8 cellular contexts compared by ENCODE assay signal in the genomic region with DNA sequence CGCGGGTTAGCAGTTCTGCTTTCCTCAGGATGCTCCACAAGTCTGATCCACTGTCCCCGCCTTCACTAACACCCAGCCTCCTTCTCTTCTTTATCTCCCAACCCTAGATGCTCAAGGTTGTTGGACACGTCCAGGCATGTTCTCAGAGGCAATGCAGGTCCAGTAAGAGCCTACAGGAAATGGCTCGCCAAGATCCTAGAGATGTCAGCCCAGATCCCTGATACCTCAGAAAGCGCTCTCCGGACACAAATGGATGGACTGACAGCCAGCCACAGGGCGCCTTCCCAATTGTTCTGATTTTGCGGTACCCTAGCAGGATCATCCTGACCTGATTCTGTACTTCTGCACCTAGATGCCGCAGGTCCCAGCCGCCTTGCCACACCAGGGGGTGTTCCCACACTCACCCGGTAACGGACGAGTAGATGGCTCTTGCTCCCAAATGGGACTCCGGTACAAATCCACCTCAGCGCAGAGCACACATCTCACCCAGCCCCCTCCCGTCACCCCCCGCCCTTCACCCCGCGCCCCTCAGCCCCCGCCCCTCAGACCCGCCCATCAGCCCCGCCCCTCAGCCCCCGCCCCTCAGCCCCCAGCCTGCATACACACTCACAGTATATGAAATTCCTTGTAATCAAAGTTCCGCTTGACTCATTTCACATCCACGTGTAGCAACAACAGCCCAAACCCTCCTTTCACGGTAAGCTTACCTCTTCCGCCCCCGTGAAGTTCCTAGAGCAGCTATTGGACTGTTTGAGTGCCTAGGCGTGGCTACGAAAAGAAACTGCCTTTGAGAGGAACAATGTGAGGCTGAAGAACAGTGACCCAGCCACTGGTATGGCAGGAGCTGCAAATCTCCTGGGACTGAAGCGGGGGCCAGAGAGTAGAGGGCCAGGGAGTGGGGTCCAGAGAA.
DNase-seq lines count a peak whose midpoint lies in the region; ATAC-seq lines count a peak whose summit lies in the region.

A gene with protein sequence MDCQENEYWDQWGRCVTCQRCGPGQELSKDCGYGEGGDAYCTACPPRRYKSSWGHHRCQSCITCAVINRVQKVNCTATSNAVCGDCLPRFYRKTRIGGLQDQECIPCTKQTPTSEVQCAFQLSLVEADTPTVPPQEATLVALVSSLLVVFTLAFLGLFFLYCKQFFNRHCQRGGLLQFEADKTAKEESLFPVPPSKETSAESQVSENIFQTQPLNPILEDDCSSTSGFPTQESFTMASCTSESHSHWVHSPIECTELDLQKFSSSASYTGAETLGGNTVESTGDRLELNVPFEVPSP (minus strand): TSS at position 488 of the 910 bp plus-strand sequence. CDS start 23,058 bp downstream, outside the sequence.

- peak; percentile 94 for ATAC-seq in HG02763 (IDR thresholded peaks at IDR 0.05; ENCODE audit: unreplicated experiment)

- DNase-seq in activated T-cell treated with anti-CD3 and anti-CD28 coated beads for 24 hours (ENCODE audit: low read depth) (peak; percentile 6), SIG-M5 (lab: John Stamatoyannopoulos, UW) (peak; percentile 80), kidney glomerular epithelial cell (lab: John Stamatoyannopoulos, UW) (peak; percentile 78), NCI-H1694 treated with DMSO at 0.1 percent for 48 hours (lab: John Stamatoyannopoulos, UW) (no peak)
- no peak for DNase-seq in activated T-cell treated with anti-CD3 and anti-CD28 coated beads, Interleukin-2, amount 50 U/mL, for 1 hour
- DNase-seq in central memory CD4-positive, alpha-beta T cell, result peak; percentile 12
- peak; percentile 1 to 5 for DNase-seq in stimulated activated CD4-positive, alpha-beta T cell treated with anti-CD3 and anti-CD28 coated beads, Interleukin-4, amount 100 ng/mL, for 48 hours (ENCODE audit: low read depth in 2 of 2)

Comparison
In these comparisons a context has a peak if more than half of its experiments do, and no peak if none do; other contexts are left out.
1. DNase-seq: peak in activated T-cell treated with anti-CD3 and anti-CD28 coated beads for 24 hours (single experiment), SIG-M5 (single experiment), central memory CD4-positive, alpha-beta T cell (single experiment), kidney glomerular epithelial cell (single experiment) and stimulated activated CD4-positive, alpha-beta T cell treated with anti-CD3 and anti-CD28 coated beads, Interleukin-4, amount 100 ng/mL, for 48 hours (2 of 2); none in activated T-cell treated with anti-CD3 and anti-CD28 coated beads, Interleukin-2, amount 50 U/mL, for 1 hour (single experiment) and NCI-H1694 treated with DMSO at 0.1 percent for 48 hours (single experiment).